1 cellular context compared by ENCODE assay signal in genomic region chr3:128620268-128620691, GRCh38.
TF ChIP-seq lines count a peak whose summit lies in the region.

No MANE protein-coding gene starts in this region.

TF ChIP-seq in HCT116, 20 proteins besides CTCF, POLR2A, EP300 and RAD21 (continued from another document):
- TF ChIP-seq REST (IDR thresholded peaks at IDR 0.05; ENCODE audit: low read depth) (no peak), EZH2 (IDR thresholded peaks at IDR 0.05) (no peak), JUND (IDR thresholded peaks at IDR 0.05) (no peak)
